ENCODE assay signal across 1 cellular context in genomic region chr12:14260011-14260993, GRCh38.
TF ChIP-seq lines count a peak whose summit lies in the region.

No MANE protein-coding gene starts in this region.

TF ChIP-seq in K562, 482 proteins besides CTCF, POLR2A, EP300 and RAD21 (continued from another document and continues in another):
- TF ChIP-seq VEZF1 (CRISPR knock-in tag; IDR thresholded peaks at IDR 0.05): peak; percentile 25; the same call in 1 of the 2 replicates
- TF ChIP-seq ZNF780A (CRISPR knock-in tag; IDR thresholded peaks at IDR 0.05): no peak
- no peak for TF ChIP-seq SNAPC5 (CRISPR knock-in tag; IDR thresholded peaks at IDR 0.05)
- no peak for TF ChIP-seq MLX (CRISPR knock-in tag; conservative IDR thresholded peaks at IDR 0.05)
- TF ChIP-seq ZNF511 (CRISPR knock-in tag; IDR thresholded peaks at IDR 0.05): 0 out of 2 replicates have a peak, but pooled peaks have one; percentile 39
- no peak for TF ChIP-seq NR1H2 (CRISPR knock-in tag; IDR thresholded peaks at IDR 0.05)
- TF ChIP-seq HBP1 (CRISPR knock-in tag; IDR thresholded peaks at IDR 0.05): no peak
- no peak for TF ChIP-seq FOXO4 (CRISPR knock-in tag; IDR thresholded peaks at IDR 0.05)
- TF ChIP-seq MNT (conservative IDR thresholded peaks at IDR 0.05): peak; percentile 56 to 77; a peak in 3 of 4 replicates
- no peak for TF ChIP-seq MTA2 (IDR thresholded peaks at IDR 0.05; ENCODE audit: low read depth)
- TF ChIP-seq BACH1 (tag; IDR thresholded peaks at IDR 0.05): peak; percentile 16; the same call in 1 of the 2 replicates
- peak; percentile 10; the same call in 1 of the 2 replicates for TF ChIP-seq CC2D1A (IDR thresholded peaks at IDR 0.05)
- no peak for TF ChIP-seq RERE (CRISPR knock-in tag; IDR thresholded peaks at IDR 0.05; ENCODE audit: borderline replicate concordance)
- TF ChIP-seq POLR2AphosphoS2 (IDR thresholded peaks at IDR 0.05; ENCODE audit: low read length): no peak
- no peak for TF ChIP-seq STAT5A (IDR thresholded peaks at IDR 0.05; ENCODE audit: borderline replicate concordance, low read length)
- TF ChIP-seq AFF1 (IDR thresholded peaks at IDR 0.05; ENCODE audit: low read depth in 1 of 2, partially characterized antibody in 2 of 2): no peak
- no peak for TF ChIP-seq SRSF7 (optimal IDR thresholded peaks at IDR 0.05; ENCODE audit: low read depth, low read length)
- no peak for TF ChIP-seq SUPT5H (IDR thresholded peaks at IDR 0.05)
- TF ChIP-seq RAD51 (IDR thresholded peaks at IDR 0.05; ENCODE audit: borderline replicate concordance, low read depth): peak; percentile 42; the same call in 1 of the 2 replicates
- no peak for TF ChIP-seq ZNF445 (CRISPR knock-in tag; IDR thresholded peaks at IDR 0.05; ENCODE audit: low read depth)
- no peak for TF ChIP-seq MXI1 (IDR thresholded peaks at IDR 0.05; ENCODE audit: low read depth, low read length)
- TF ChIP-seq ZNF518B (CRISPR knock-in tag; IDR thresholded peaks at IDR 0.05): no peak
- 0 out of 2 replicates have a peak, but pooled peaks have one; percentile 47 for TF ChIP-seq ETV5 (CRISPR knock-in tag; IDR thresholded peaks at IDR 0.05; ENCODE audit: low read depth)
- TF ChIP-seq TCF7L2 (IDR thresholded peaks at IDR 0.05; ENCODE audit: low read depth, low read length): no peak
- TF ChIP-seq ZNF263 (CRISPR knock-in tag; IDR thresholded peaks at IDR 0.05; ENCODE audit: borderline replicate concordance): no peak; the same call in 1 of the 2 replicates
- TF ChIP-seq KAT7 (CRISPR knock-in tag; IDR thresholded peaks at IDR 0.05; ENCODE audit: borderline replicate concordance): no peak
- no peak for TF ChIP-seq GTF2F1 (IDR thresholded peaks at IDR 0.05; ENCODE audit: low read depth, low read length)
- peak; percentile 35; the same call in 1 of the 2 replicates for TF ChIP-seq MITF (IDR thresholded peaks at IDR 0.05)
- no peak for TF ChIP-seq HDAC3 (IDR thresholded peaks at IDR 0.05; ENCODE audit: borderline replicate concordance, partially characterized antibody)
- no peak for TF ChIP-seq MAFK (IDR thresholded peaks at IDR 0.05; ENCODE audit: low read length)
- TF ChIP-seq TCF3 (CRISPR knock-in tag; IDR thresholded peaks at IDR 0.05): peak; percentile 30; the same call in 1 of the 2 replicates
